ENCODE assay signal across 29 cellular contexts in genomic region chr5:86951761-86952160, GRCh38.
"Had no signal": no experiment of that assay in that cellular context is flagged by ENCODE, and none has a peak within 500 bp of the region (broad histone marks: within the 10 kb centered on the region; RNA-seq: fewer than 3 reads in every experiment).

No MANE protein-coding gene starts in this region.

- H3K4me1 ChIP-seq: parathyroid adenoma, psoas muscle, right lobe of liver, sigmoid colon, stomach, thyroid gland, tibial nerve, upper lobe of left lung, vagina had no signal

- FAIRE-seq: small intestine, urothelium cell line had no signal

- ATAC-seq: natural killer cell treated with Interleukin-12 subunit alpha and Interleukin-12 subunit beta and Interleukin-15 and Interleukin-18, amount 100 ng/mL, for 72 hours; psoas muscle; right cardiac atrium; right lobe of liver; stimulated activated effector memory CD8-positive, alpha-beta T cell treated with anti-CD3 and anti-CD28 coated beads, Interleukin-12 subunit alpha, Interleukin-12 subunit beta, amount 100 ng/mL, for 72 hours; stimulated activated naive B cell treated with anti-CD40 and anti-IgM and Interleukin-4, amounts not matched to agents 10 μg/mL and 1 μg/mL and 100 μg/mL, for 72 hours had no signal

- H3K36me3 Mint-ChIP-seq: stimulated activated effector memory CD8-positive, alpha-beta T cell treated with anti-CD3 and anti-CD28 coated beads, Interleukin-12 subunit alpha, Interleukin-12 subunit beta, amount 100 ng/mL, for 72 hours; stimulated activated naive B cell treated with anti-CD40 and anti-IgM and Interleukin-4, amounts not matched to agents 10 μg/mL and 1 μg/mL and 100 μg/mL, for 72 hours had no signal

- H3K27ac ChIP-seq: ovary, parathyroid adenoma, psoas muscle, right lobe of liver, sigmoid colon, stomach, thoracic aorta, thyroid gland, tibial nerve, upper lobe of left lung, vagina had no signal

- H3K27me3 Mint-ChIP-seq: progenitor cell of endocrine pancreas had no signal

- H3K9me3 ChIP-seq: ovary, psoas muscle, right lobe of liver, sigmoid colon, stomach, thoracic aorta, thyroid gland, tibial nerve, upper lobe of left lung, vagina had no signal

- H2AFZ ChIP-seq: parathyroid adenoma had no signal

- H3K79me2 ChIP-seq: parathyroid adenoma had no signal

- DNase-seq: nephron progenitor cell; occipital lobe; ovary; posterior cingulate gyrus; psoas muscle; right cardiac atrium; right lobe of liver; sigmoid colon; small intestine; stimulated activated CD4-positive, alpha-beta T cell treated with anti-CD3 and anti-CD28 coated beads, Interleukin-15, amount 100 ng/mL, for 24 hours; stimulated activated CD4-positive, alpha-beta T cell treated with anti-CD3 and anti-CD28 coated beads, Interleukin-2, amount 100 ng/mL, for 24 hours; stimulated activated CD4-positive, alpha-beta T cell treated with anti-CD3 and anti-CD28 coated beads, Interleukin-2, amount 100 ng/mL, for 48 hours; stimulated activated CD4-positive, alpha-beta T cell treated with anti-CD3 and anti-CD28 coated beads, Interleukin-4, amount 100 ng/mL, for 24 hours; stimulated activated naive B cell treated with anti-CD40 and anti-IgM and Interleukin-4, amounts not matched to agents 10 μg/mL and 1 μg/mL and 100 μg/mL, for 72 hours; stimulated activated naive CD4-positive, alpha-beta T cell treated with Interleukin-2 at 50 U/mL for 16 hours; stomach; thyroid gland; trophoblast cell; upper lobe of left lung had no signal

- H3K4me1 Mint-ChIP-seq: nephron progenitor cell; neural crest cell; stimulated activated effector memory CD8-positive, alpha-beta T cell treated with anti-CD3 and anti-CD28 coated beads, Interleukin-12 subunit alpha, Interleukin-12 subunit beta, amount 100 ng/mL, for 72 hours; stimulated activated naive B cell treated with anti-CD40 and anti-IgM and Interleukin-4, amounts not matched to agents 10 μg/mL and 1 μg/mL and 100 μg/mL, for 72 hours had no signal

- H3K27ac Mint-ChIP-seq: natural killer cell treated with Interleukin-12 subunit alpha and Interleukin-12 subunit beta and Interleukin-15 and Interleukin-18, amount 100 ng/mL, for 72 hours; nephron progenitor cell; progenitor cell of endocrine pancreas; stimulated activated effector memory CD8-positive, alpha-beta T cell treated with anti-CD3 and anti-CD28 coated beads, Interleukin-12 subunit alpha, Interleukin-12 subunit beta, amount 100 ng/mL, for 72 hours; stimulated activated naive B cell treated with anti-CD40 and anti-IgM and Interleukin-4, amounts not matched to agents 10 μg/mL and 1 μg/mL and 100 μg/mL, for 72 hours; stimulated activated naive CD8-positive, alpha-beta T cell treated with anti-CD3 and anti-CD28 coated beads, Interleukin-15, Interleukin-2, amounts not matched to agents 100 ng/mL and 50 ng/mL, for 24 hours had no signal

- H3K4me3 Mint-ChIP-seq: natural killer cell treated with Interleukin-12 subunit alpha and Interleukin-12 subunit beta and Interleukin-15 and Interleukin-18, amount 100 ng/mL, for 72 hours; nephron progenitor cell; neural crest cell; stimulated activated effector memory CD8-positive, alpha-beta T cell treated with anti-CD3 and anti-CD28 coated beads, Interleukin-12 subunit alpha, Interleukin-12 subunit beta, amount 100 ng/mL, for 72 hours; stimulated activated naive B cell treated with anti-CD40 and anti-IgM and Interleukin-4, amounts not matched to agents 10 μg/mL and 1 μg/mL and 100 μg/mL, for 72 hours; stimulated activated naive CD8-positive, alpha-beta T cell treated with anti-CD3 and anti-CD28 coated beads, Interleukin-15, Interleukin-2, amounts not matched to agents 100 ng/mL and 50 ng/mL, for 24 hours had no signal

- H3K4me3 ChIP-seq: ovary, psoas muscle, right lobe of liver, sigmoid colon, stomach, thoracic aorta, thyroid gland, tibial nerve, upper lobe of left lung, vagina had no signal

- H3K9ac ChIP-seq: parathyroid adenoma had no signal

- H3K36me3 ChIP-seq: ovary, right lobe of liver, sigmoid colon, stomach, thoracic aorta, thyroid gland, tibial nerve, upper lobe of left lung, vagina had no signal

- H3K27me3 ChIP-seq: ovary, right lobe of liver, sigmoid colon, stomach, thyroid gland, tibial nerve, upper lobe of left lung, vagina had no signal

- H3K9me3 Mint-ChIP-seq: natural killer cell treated with Interleukin-12 subunit alpha and Interleukin-12 subunit beta and Interleukin-15 and Interleukin-18, amount 100 ng/mL, for 72 hours; nephron progenitor cell; neural crest cell; stimulated activated effector memory CD8-positive, alpha-beta T cell treated with anti-CD3 and anti-CD28 coated beads, Interleukin-12 subunit alpha, Interleukin-12 subunit beta, amount 100 ng/mL, for 72 hours; stimulated activated naive B cell treated with anti-CD40 and anti-IgM and Interleukin-4, amounts not matched to agents 10 μg/mL and 1 μg/mL and 100 μg/mL, for 72 hours; stimulated activated naive CD8-positive, alpha-beta T cell treated with anti-CD3 and anti-CD28 coated beads, Interleukin-15, Interleukin-2, amounts not matched to agents 100 ng/mL and 50 ng/mL, for 24 hours had no signal
